Comparison of ENCODE assay signal across 19 cellular contexts in genomic region chr1:98382586-98382985, GRCh38.
DNase-seq lines count a peak whose midpoint lies in the region; ATAC-seq, FAIRE-seq and TF ChIP-seq lines count a peak whose summit lies in the region.
"Had no signal": no experiment of that assay in that cellular context is flagged by ENCODE, and none has a peak within 500 bp of the region (broad histone marks: within the 10 kb centered on the region; RNA-seq: fewer than 3 reads in every experiment).

No MANE protein-coding gene starts in this region.

- intact Hi-C loops in upper lobe of right lung (cut with DNase I), result no loop called here

- TF ChIP-seq POLR2A in H54 (IDR thresholded peaks at IDR 0.05; ENCODE audit: low read depth, low read length), result no peak

- TF ChIP-seq CTCF in DND-41 (IDR thresholded peaks at IDR 0.05; ENCODE audit: borderline replicate concordance, extremely low read depth, low read length, poor library complexity, severe bottlenecking), result no peak
- TF ChIP-seq CTCF in keratinocyte (optimal IDR thresholded peaks at IDR 0.05 in 1 of 3, IDR thresholded peaks at IDR 0.05 in 1 of 3, conservative IDR thresholded peaks at IDR 0.05 in 1 of 3; ENCODE audit: extremely low read depth in 1 of 3, insufficient read depth in 2 of 3, low read length in 3 of 3), result no peak
- no peak for TF ChIP-seq CTCF in upper lobe of right lung (IDR thresholded peaks at IDR 0.05)

- dilution Hi-C loops in keratinocyte (cut with MboI; ENCODE audit: extremely low pct_ligation_motif_present, low sequenced_read_pairs), result no loop called here

- FAIRE-seq in H54 (lab: Jason Lieb, UNC), result peak; percentile 15
- peak; percentile 74 for FAIRE-seq in keratinocyte (lab: Jason Lieb, UNC)
- FAIRE-seq: GM12878, GM18507, H1 had no signal

- H3K36me3 ChIP-seq in DND-41 (ENCODE audit: insufficient read depth, low read length), result no peaks in the 10 kb centered on the region
- H3K36me3 ChIP-seq in keratinocyte (ENCODE audit: control insufficient read depth in 2 of 2, extremely low read depth in 1 of 2, insufficient read depth in 2 of 2, low read length in 2 of 2), result no peaks in the 10 kb centered on the region
- no peaks in the 10 kb centered on the region for H3K36me3 ChIP-seq in upper lobe of right lung
- H3K36me3 ChIP-seq: BLaER1, HAP-1 had no signal

- DNase-seq in DND-41 (no peak), H54 (ENCODE audit: insufficient read length, low spot score) (no peak), keratinocyte (ENCODE audit: low read depth, low spot score) (no peak), HPDE6-E6E7 (ENCODE audit: extremely low spot score) (no peak), H4 (ENCODE audit: low spot score) (no peak), upper lobe of right lung (no peak)
- DNase-seq: Caco-2; CD4-positive, CD25-positive, alpha-beta regulatory T cell; CD8-positive, alpha-beta T cell; DMS153; EL; GDM1; HFFc6 had no signal

- H3K79me2 ChIP-seq in DND-41 (ENCODE audit: insufficient read depth, low read length) (no peaks in the 10 kb centered on the region), keratinocyte (ENCODE audit: control insufficient read depth, insufficient read depth, low read length) (no peaks in the 10 kb centered on the region)

- no peaks in the 10 kb centered on the region for H3K9me3 ChIP-seq in DND-41 (ENCODE audit: insufficient read depth, low read length, severe bottlenecking)
- H3K9me3 ChIP-seq in keratinocyte (ENCODE audit: control insufficient read depth, low read depth, low read length), result no peaks in the 10 kb centered on the region
- H3K9me3 ChIP-seq in upper lobe of right lung, result no peaks in the 10 kb centered on the region
- H3K9me3 ChIP-seq: BLaER1, Caco-2, HAP-1 had no signal

- H3K9me1 ChIP-seq in keratinocyte (ENCODE audit: control insufficient read depth, extremely low read depth, insufficient read depth, low read length), result no peaks in the 10 kb centered on the region

- no peaks in the 10 kb centered on the region for H3K27me3 ChIP-seq in DND-41 (ENCODE audit: insufficient read depth, low read length, poor library complexity)
- H3K27me3 ChIP-seq in keratinocyte (ENCODE audit: control insufficient read depth, extremely low read depth, insufficient read depth, low read length), result no peaks in the 10 kb centered on the region
- no peaks in the 10 kb centered on the region for H3K27me3 ChIP-seq in upper lobe of right lung
- H3K27me3 ChIP-seq: BLaER1 had no signal

- no peak overlapping the region for H3K4me3 ChIP-seq in DND-41 (ENCODE audit: low read depth in 1 of 2, low read length in 2 of 2)
- no peak overlapping the region for H3K4me3 ChIP-seq in keratinocyte (ENCODE audit: control insufficient read depth in 2 of 3, extremely low read depth in 1 of 3, insufficient read depth in 2 of 3, low read depth in 1 of 3, low read length in 3 of 3)
- no peak overlapping the region for H3K4me3 ChIP-seq in upper lobe of right lung
- H3K4me3 ChIP-seq: BLaER1, GM12878, HAP-1 had no signal

- H3K4me2 ChIP-seq in DND-41 (ENCODE audit: insufficient read depth, low read length) (no peak overlapping the region), keratinocyte (ENCODE audit: control insufficient read depth, extremely low read depth, insufficient read depth, low read depth, low read length) (no peak overlapping the region)
- H3K4me2 ChIP-seq: BLaER1 had no signal

- H4K20me1 ChIP-seq in DND-41 (ENCODE audit: insufficient read depth, low read length) (no peaks in the 10 kb centered on the region), keratinocyte (ENCODE audit: control insufficient read depth, extremely low read depth, insufficient read depth, low read length) (no peaks in the 10 kb centered on the region)
- H4K20me1 ChIP-seq: BLaER1 had no signal

- H2AFZ ChIP-seq in DND-41 (ENCODE audit: low read depth, low read length) (no peak overlapping the region), keratinocyte (ENCODE audit: control insufficient read depth, low read length) (no peak overlapping the region)

- H3K4me1 ChIP-seq in DND-41 (ENCODE audit: insufficient read depth, low read length) (peaks cover 32% of the 10 kb centered on the region), keratinocyte (ENCODE audit: control insufficient read depth, extremely low read depth, insufficient read depth, low read length) (peaks cover 8% of the 10 kb centered on the region), upper lobe of right lung (no peaks in the 10 kb centered on the region)
- H3K4me1 ChIP-seq: Caco-2, HAP-1 had no signal

- H3K9ac ChIP-seq in DND-41 (ENCODE audit: low read depth, low read length), result no peak overlapping the region
- H3K9ac ChIP-seq in keratinocyte (ENCODE audit: control insufficient read depth, extremely low read depth, insufficient read depth, low read length), result no peak overlapping the region
- H3K9ac ChIP-seq: BLaER1 had no signal

- 0 out of 2 replicates have a peak overlapping the region, but pooled peaks have one; percentile 3 for H3K27ac ChIP-seq in DND-41 (ENCODE audit: low read length)
- H3K27ac ChIP-seq in keratinocyte (ENCODE audit: control insufficient read depth, insufficient read depth, low read length), result no peak overlapping the region
- H3K27ac ChIP-seq in upper lobe of right lung, result no peak overlapping the region
- H3K27ac ChIP-seq: BLaER1, C4-2B had no signal

- ATAC-seq in DND-41 (ENCODE audit: insufficient read depth, low read depth) (no peak), upper lobe of right lung (no peak)
- ATAC-seq: CD8-positive, alpha-beta T cell; GM12878 had no signal
